ENCODE assay signal across 8 cellular contexts in the genomic region with DNA sequence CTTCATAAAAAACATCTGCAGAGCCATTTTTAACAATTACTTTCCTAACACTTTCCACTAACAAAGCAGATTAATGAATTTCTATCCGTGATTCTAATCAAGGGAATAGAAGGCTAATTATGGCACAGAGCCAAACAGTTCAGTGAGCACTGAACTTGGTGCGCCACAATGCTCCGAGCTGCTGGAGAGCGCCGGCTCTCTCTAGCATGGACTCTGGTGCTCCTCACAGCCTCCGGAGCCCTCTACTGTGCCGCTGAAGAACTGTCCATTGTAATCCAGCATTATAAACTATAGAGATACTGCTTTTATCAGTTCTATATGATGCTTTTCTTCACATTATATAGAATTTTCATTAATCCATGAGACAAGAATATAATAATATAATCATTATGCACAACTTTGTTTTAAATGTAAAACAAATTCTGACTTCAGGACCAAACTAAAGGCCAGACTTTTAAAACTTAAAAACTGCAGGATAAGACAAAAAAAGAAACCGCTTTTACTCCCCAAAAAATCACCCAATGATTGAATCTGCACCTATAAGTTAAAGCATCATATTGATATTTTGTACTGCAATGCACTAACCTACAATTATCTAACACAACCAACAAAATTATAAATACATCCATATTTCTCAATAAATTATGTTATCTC.
DNase-seq lines count a peak whose midpoint lies in the region; ATAC-seq, FAIRE-seq and TF ChIP-seq lines count a peak whose summit lies in the region.

No MANE protein-coding gene starts in this region.

- no peaks in the 10 kb centered on the region for H3K27me3 ChIP-seq in adrenal gland

- TF ChIP-seq POLR2A in adrenal gland (IDR thresholded peaks at IDR 0.05) = no peak
- no peak for TF ChIP-seq POLR2A in GM12891 (IDR thresholded peaks at IDR 0.05; ENCODE audit: low read depth, low read length)

- ATAC-seq in left ventricle myocardium superior (peak; percentile 92), omental fat pad (ENCODE audit: low FRiP score) (no peak)

- H3K4me3 ChIP-seq in adrenal gland (no peak overlapping the region), skeletal muscle cell (ENCODE audit: low read depth, low read length) (no peak overlapping the region)

- 24 to 33% (median 28%) methylated on average over 8 of the region's 8 CpGs for WGBS in adrenal gland, 4 donors

- H3K4me1 ChIP-seq in adrenal gland (replicated peaks in 1 of 2) = peaks cover 0 to 18% of the 10 kb centered on the region in 2 donors

- no peaks in the 10 kb centered on the region for H3K36me3 ChIP-seq in adrenal gland (replicated peaks in 1 of 2)

- intact Hi-C loops in adrenal gland (cut with DNase I) (loop anchor here in 1 of 2 donors (10.0 kb wide), 1 partner anchor 969 kb away; no protein-coding TSS in a partner anchor), left ventricle myocardium superior (cut with micrococcal nuclease) (no loop called here)

- DNase-seq in ELR (ENCODE audit: low read depth) (peak; percentile 68), NCI-H1694 (lab: John Stamatoyannopoulos, UW) (peak; percentile 53), adrenal gland (peak; percentile 73 to 87 (median 78)), left ventricle myocardium superior (peak; percentile 69), skeletal muscle cell (ENCODE audit: low read depth) (peak; percentile 31), GM12891 (ENCODE audit: insufficient read length, low spot score) (no peak), omental fat pad (ENCODE audit: low spot score) (no peak), OCI-M2 (lab: John Stamatoyannopoulos, UW; ENCODE audit: unreplicated experiment) (no peak)

- TF ChIP-seq CTCF in adrenal gland (IDR thresholded peaks at IDR 0.05) (peak; percentile 51 to 77 (median 71)), omental fat pad (IDR thresholded peaks at IDR 0.05) (no peak)

- H3K9me3 ChIP-seq in adrenal gland (replicated peaks in 1 of 3) = no peaks in the 10 kb centered on the region

- no peak for FAIRE-seq in GM12891 (lab: Jason Lieb, UNC)

- H3K27ac ChIP-seq in adrenal gland = no peak overlapping the region

TF ChIP-seq in GM12891, 5 proteins besides CTCF, POLR2A, EP300 and RAD21:
- TF ChIP-seq POU2F2 (IDR thresholded peaks at IDR 0.05; ENCODE audit: low read depth, low read length) (no peak), PAX5 (IDR thresholded peaks at IDR 0.05; ENCODE audit: insufficient read depth, low read length, severe bottlenecking) (no peak), POLR2AphosphoS5 (IDR thresholded peaks at IDR 0.05; ENCODE audit: low read depth, low read length) (no peak), TAF1 (IDR thresholded peaks at IDR 0.05; ENCODE audit: low read depth, low read length) (no peak), SPI1 (IDR thresholded peaks at IDR 0.05; ENCODE audit: low read depth, low read length) (no peak)

Comparison
In these comparisons a context has a peak if more than half of its experiments do, and no peak if none do; other contexts are left out.
1. DNase-seq: peak in ELR (single experiment), NCI-H1694 (single experiment), adrenal gland (7 of 7), left ventricle myocardium superior (single experiment) and skeletal muscle cell (single experiment); none in GM12891 (single experiment), omental fat pad (single experiment) and OCI-M2 (single experiment).
2. CTCF ChIP-seq: peak in adrenal gland (6 of 6); none in omental fat pad (0 of 3).